Comparison of ENCODE assay signal across 1 cellular context in the genomic region with DNA sequence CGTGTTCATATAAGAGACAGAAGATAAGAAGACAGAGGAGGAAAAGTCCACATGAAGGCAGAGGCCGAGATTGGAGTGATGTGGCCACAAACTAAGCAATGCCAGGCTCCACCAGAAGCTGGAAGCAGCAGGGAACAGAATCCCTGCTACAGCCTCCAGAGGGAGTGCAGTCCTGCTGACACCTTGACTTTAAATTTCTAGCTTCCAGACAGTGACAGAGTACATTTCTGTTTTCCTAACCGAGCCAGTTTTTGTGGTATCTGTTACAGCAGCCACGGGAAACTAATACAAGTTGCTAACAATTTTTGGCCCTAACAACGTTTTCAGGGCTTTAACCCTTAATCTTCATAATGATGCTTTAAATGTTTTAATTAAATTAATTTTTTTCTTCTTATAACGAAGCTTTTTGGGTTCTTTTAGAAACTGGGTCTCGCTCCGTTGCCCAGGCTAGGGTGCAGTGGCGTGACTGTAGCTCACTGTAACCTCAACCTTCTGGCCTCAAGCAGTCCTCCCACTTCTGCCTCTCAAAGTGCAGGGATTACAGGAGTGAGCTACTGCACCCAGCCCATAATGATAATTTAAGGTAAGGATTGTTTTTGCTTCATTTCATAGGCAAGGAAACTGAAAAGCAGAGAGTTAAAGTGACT.
TF ChIP-seq lines count a peak whose summit lies in the region.

No MANE protein-coding gene starts in this region.

TF ChIP-seq in HCT116, 20 proteins besides CTCF, POLR2A, EP300 and RAD21 (continued from another document):
- TF ChIP-seq ZBTB33 (IDR thresholded peaks at IDR 0.05; ENCODE audit: extremely low read depth, insufficient replicate concordance, low read length) (no peak), SIN3A (IDR thresholded peaks at IDR 0.05; ENCODE audit: low read depth) (no peak), FOSL1 (IDR thresholded peaks at IDR 0.05; ENCODE audit: low read depth) (no peak), JUND (IDR thresholded peaks at IDR 0.05) (no peak), TCF7L2 (IDR thresholded peaks at IDR 0.05; ENCODE audit: borderline replicate concordance, extremely low read depth, insufficient read depth, insufficient read length) (no peak), CBX3 (IDR thresholded peaks at IDR 0.05; ENCODE audit: low read depth) (no peak), ELF1 (IDR thresholded peaks at IDR 0.05; ENCODE audit: borderline replicate concordance, low read depth) (no peak), ATF3 (IDR thresholded peaks at IDR 0.05) (no peak), SP1 (IDR thresholded peaks at IDR 0.05; ENCODE audit: low read depth) (no peak)
TF ChIP-seq in HCT116: peak in this region for 0.
